In genomic region chr2:129877289-129877741, GRCh38 we compare ENCODE assay signal across 8 cellular contexts.
A peak's percentile ranks its signal among the peaks of the same experiment; 100 is the strongest.
DNase-seq lines count a peak whose midpoint lies in the region; ATAC-seq and TF ChIP-seq lines count a peak whose summit lies in the region.

No MANE protein-coding gene starts in this region.

- H4K20me1 ChIP-seq in neural cell (ENCODE audit: insufficient read depth), result no peaks in the 10 kb centered on the region

- H3K27ac Mint-ChIP-seq in CD8-positive, alpha-beta memory T cell, result peak overlapping the region; percentile 78 to 97 (median 93)

- no peaks in the 10 kb centered on the region for H3K9me3 Mint-ChIP-seq in CD8-positive, alpha-beta memory T cell

- POLR2A ChIA-PET in CD8-positive, alpha-beta memory T cell (lab: Charles Lee), result interaction anchor here (1.3 kb wide), 1 partner anchor 465 kb away, joined by 3 read pairs; the partner anchor contains the start of gene IMP4

- peak overlapping the region; percentile 94 to 99 (median 98) for H3K4me3 Mint-ChIP-seq in CD8-positive, alpha-beta memory T cell

- peaks cover 10 to 16% (median 14%) of the 10 kb centered on the region in 3 donors for H3K4me1 Mint-ChIP-seq in CD8-positive, alpha-beta memory T cell

- H3K27me3 ChIP-seq in CD8-positive, alpha-beta memory T cell (ENCODE audit: insufficient read depth, low read length, poor library complexity, severe bottlenecking), result no peaks in the 10 kb centered on the region
- H3K27me3 ChIP-seq in foreskin keratinocyte (no peaks in the 10 kb centered on the region), neural cell (ENCODE audit: insufficient read depth, low read depth, low read length) (no peaks in the 10 kb centered on the region)

- DNase-seq in CD8-positive, alpha-beta memory T cell, result peak; percentile 76 to 92 (median 81)
- peak in 74 of 76 experiments; percentile 8 to 89 (median 78) for DNase-seq in HUDEP-2 (lab: John Stamatoyannopoulos, UW; ENCODE audit: unreplicated experiment in 76 of 76)
- DNase-seq in RPMI8226, result peak; percentile 15
- peak; percentile 92 for DNase-seq in activated effector memory CD4-positive, alpha-beta T cell treated with anti-CD3 and anti-CD28 coated beads, Interleukin-2, amount 50 U/mL, for 16 hours
- no peak for DNase-seq in foreskin keratinocyte
- DNase-seq in stimulated activated naive CD8-positive, alpha-beta T cell treated with anti-CD3 and anti-CD28 coated beads, Interleukin-15, Interleukin-2, amounts not matched to agents 100 U/mL and 50 U/mL, for 24 hours, result peak; percentile 84

- no peaks in the 10 kb centered on the region for H3K36me3 ChIP-seq in CD8-positive, alpha-beta memory T cell (ENCODE audit: insufficient read depth, low read length)
- no peaks in the 10 kb centered on the region for H3K36me3 ChIP-seq in neural cell (ENCODE audit: insufficient read depth, low read length)

- H3F3A ChIP-seq in neural cell (ENCODE audit: insufficient read depth, low read length, poor library complexity, severe bottlenecking), result no peaks in the 10 kb centered on the region

- no peak for TF ChIP-seq CTCF in foreskin keratinocyte (conservative IDR thresholded peaks at IDR 0.05)
- no peak for TF ChIP-seq CTCF in neural cell (IDR thresholded peaks at IDR 0.05; ENCODE audit: poor library complexity, severe bottlenecking)

- peaks cover 0 to 1% of the 10 kb centered on the region in 2 donors for H3K27me3 Mint-ChIP-seq in CD8-positive, alpha-beta memory T cell

- H3K36me3 Mint-ChIP-seq in CD8-positive, alpha-beta memory T cell, result peaks cover 0 to 3% (median 0%) of the 10 kb centered on the region in 3 donors

- no peaks in the 10 kb centered on the region for H3K9me3 ChIP-seq in CD8-positive, alpha-beta memory T cell (ENCODE audit: low read length)
- no peaks in the 10 kb centered on the region for H3K9me3 ChIP-seq in neural cell (ENCODE audit: low read length)

- TF ChIP-seq RAD21 in neural cell (conservative IDR thresholded peaks at IDR 0.05), result peak; percentile 13

- peak; percentile 51 for ATAC-seq in GM21360 (IDR thresholded peaks at IDR 0.05; ENCODE audit: unreplicated experiment)
- ATAC-seq in foreskin keratinocyte, result peak; percentile 80
- ATAC-seq in stimulated activated naive CD8-positive, alpha-beta T cell treated with anti-CD3 and anti-CD28 coated beads, Interleukin-15, Interleukin-2, amounts not matched to agents 100 U/mL and 50 U/mL, for 24 hours, result peak; percentile 85

- peak overlapping the region; percentile 48 for H3K27ac ChIP-seq in CD8-positive, alpha-beta memory T cell (ENCODE audit: low read depth, low read length)
- no peak overlapping the region for H3K27ac ChIP-seq in foreskin keratinocyte
- peak overlapping the region; percentile 54 for H3K27ac ChIP-seq in neural cell (ENCODE audit: low read length)

- peak overlapping the region; percentile 70 for H2AFZ ChIP-seq in neural cell (ENCODE audit: low read depth, low read length)

- peaks cover 14% of the 10 kb centered on the region for H3K4me1 ChIP-seq in CD8-positive, alpha-beta memory T cell (ENCODE audit: insufficient read depth, low read length)
- H3K4me1 ChIP-seq in foreskin keratinocyte, result no peaks in the 10 kb centered on the region

- no peaks in the 10 kb centered on the region for H3K79me2 ChIP-seq in neural cell (replicated peaks; ENCODE audit: insufficient read depth, low read length)

- H3K4me2 ChIP-seq in neural cell (ENCODE audit: low read length), result peak overlapping the region; percentile 98

- CTCF ChIA-PET in CD8-positive, alpha-beta memory T cell (lab: Charles Lee), result interaction anchor here (0.7 kb wide), 2 partner anchors 27 to 920 kb away, joined by 3 read pairs; no protein-coding TSS in a partner anchor

- no peak for TF ChIP-seq EP300 in neural cell (conservative IDR thresholded peaks at IDR 0.05; ENCODE audit: poor library complexity, severe bottlenecking)

- H3K4me3 ChIP-seq in CD8-positive, alpha-beta memory T cell (ENCODE audit: low read length), result peak overlapping the region; percentile 85
- peak overlapping the region; percentile 72 for H3K4me3 ChIP-seq in neural cell (ENCODE audit: low read length)

- H3K9me2 ChIP-seq in neural cell (ENCODE audit: insufficient read depth, low read length), result no peaks in the 10 kb centered on the region

- peak overlapping the region; percentile 64 for H3K9ac ChIP-seq in neural cell (ENCODE audit: low read length)

TF ChIP-seq in neural cell, 6 proteins besides CTCF, POLR2A, EP300 and RAD21:
- TF ChIP-seq POLR2AphosphoS5 (IDR thresholded peaks at IDR 0.05), result peak; percentile 42
- TF ChIP-seq MXI1 (conservative IDR thresholded peaks at IDR 0.05; ENCODE audit: poor library complexity, severe bottlenecking), result peak; percentile 15
- peak; percentile 3 for TF ChIP-seq SMC3 (conservative IDR thresholded peaks at IDR 0.05; ENCODE audit: poor library complexity)
- TF ChIP-seq EZH2 (IDR thresholded peaks at IDR 0.05; ENCODE audit: borderline replicate concordance, insufficient read depth, low read length, poor library complexity, severe bottlenecking), result no peak
- no peak for TF ChIP-seq TAF1 (IDR thresholded peaks at IDR 0.05; ENCODE audit: low read depth)
- TF ChIP-seq REST (IDR thresholded peaks at IDR 0.05; ENCODE audit: borderline replicate concordance), result peak; percentile 52

Comparison
In these comparisons a context has a peak if more than half of its experiments do, and no peak if none do; other contexts are left out.
1. DNase-seq: peak in CD8-positive, alpha-beta memory T cell (5 of 5), HUDEP-2 (74 of 76), RPMI8226 (single experiment), activated effector memory CD4-positive, alpha-beta T cell treated with anti-CD3 and anti-CD28 coated beads, Interleukin-2, amount 50 U/mL, for 16 hours (single experiment) and stimulated activated naive CD8-positive, alpha-beta T cell treated with anti-CD3 and anti-CD28 coated beads, Interleukin-15, Interleukin-2, amounts not matched to agents 100 U/mL and 50 U/mL, for 24 hours (single experiment); none in foreskin keratinocyte (0 of 2).
2. Peak in every context shown above with its lines, with median percentiles within 50 percentile points of each other: ATAC-seq.